ENCODE assay signal across 15 cellular contexts in the genomic region with DNA sequence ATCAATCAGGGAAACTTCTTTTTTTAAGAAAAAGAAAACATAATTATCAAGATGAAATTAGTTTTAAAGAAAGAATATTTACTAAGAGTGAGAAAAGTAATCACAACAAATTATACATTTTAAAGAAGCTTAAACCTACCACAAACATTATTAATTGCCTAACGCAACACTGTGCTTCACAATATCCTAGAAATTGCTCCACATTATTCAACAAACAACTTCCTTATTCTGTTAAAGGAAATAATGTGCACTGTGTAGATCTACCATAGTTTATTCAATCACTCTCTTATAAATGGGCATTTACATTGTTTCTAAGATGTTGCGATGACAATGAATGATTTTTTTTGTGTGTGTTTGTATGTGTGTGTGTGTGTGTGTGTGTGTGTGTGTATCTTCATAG.
A peak's percentile ranks its signal among the peaks of the same experiment; 100 is the strongest.
DNase-seq lines count a peak whose midpoint lies in the region; ATAC-seq and TF ChIP-seq lines count a peak whose summit lies in the region.
"Had no signal": no experiment of that assay in that cellular context is flagged by ENCODE, and none has a peak within 500 bp of the region (broad histone marks: within the 10 kb centered on the region; RNA-seq: fewer than 3 reads in every experiment).

No MANE protein-coding gene starts in this region.

- H3K36me3 ChIP-seq in GM23338 (ENCODE audit: insufficient read depth) = no peaks in the 10 kb centered on the region
- no peaks in the 10 kb centered on the region for H3K36me3 ChIP-seq in neutrophil
- H3K36me3 ChIP-seq: BLaER1 treated with 17β-estradiol and CSF1 and Interleukin-3, amounts not matched to agents 10 nM and 100 nM had no signal

- H3K36me3 Mint-ChIP-seq in GM23338 (ENCODE audit: low read depth) (no peaks in the 10 kb centered on the region), HFFc6 (ENCODE audit: low read depth) (peaks cover 3% of the 10 kb centered on the region; the same call in 1 of the 2 replicates)

- H3K4me1 Mint-ChIP-seq in GM23338 (no peaks in the 10 kb centered on the region), HFFc6 (ENCODE audit: low read depth) (no peaks in the 10 kb centered on the region)
- H3K4me1 Mint-ChIP-seq: B cell, H9 had no signal

- ATAC-seq in GM23338 (no peak), GM18907 (IDR thresholded peaks at IDR 0.05; ENCODE audit: unreplicated experiment) (no peak)

- H3K4me3 Mint-ChIP-seq in GM23338 (no peak overlapping the region), HFFc6 (no peak overlapping the region)
- H3K4me3 Mint-ChIP-seq: B cell; CD4-positive, alpha-beta T cell; H9 had no signal

- peaks cover 2% of the 10 kb centered on the region; the same call in 2 of the 3 replicates for H3K9me3 Mint-ChIP-seq in GM23338
- no peaks in the 10 kb centered on the region for H3K9me3 Mint-ChIP-seq in HFFc6
- H3K9me3 Mint-ChIP-seq: CD4-positive, alpha-beta T cell had no signal

- H3K4me2 ChIP-seq in GM23338 = no peak overlapping the region
- H3K4me2 ChIP-seq: BLaER1 treated with 17β-estradiol and CSF1 and Interleukin-3, amounts not matched to agents 10 nM and 100 nM had no signal

- DNase-seq in AML-193 (lab: John Stamatoyannopoulos, UW) (peak; percentile 86), GM23338 (ENCODE audit: low spot score) (no peak), NOMO-1 treated with DMSO at 0.1 percent for 48 hours (lab: John Stamatoyannopoulos, UW; ENCODE audit: unreplicated experiment) (peak; percentile 85), HFFc6 (no peak)
- DNase-seq in activated naive CD4-positive, alpha-beta T cell (lab: John Stamatoyannopoulos, UW) = no peak
- DNase-seq in activated T-cell treated with anti-CD3 and anti-CD28 coated beads, Interleukin-2, amount 50 U/mL, for 48 hours = no peak
- DNase-seq: 8988T; Caco-2; CD4-positive, alpha-beta T cell; H9 had no signal

- H3K27ac Mint-ChIP-seq in GM23338 (peak overlapping the region; percentile 69; the same call in 1 of the 2 replicates), HFFc6 (no peak overlapping the region)
- H3K27ac Mint-ChIP-seq: B cell; CD4-positive, alpha-beta T cell; H9 had no signal

- H3K4me3 ChIP-seq in GM23338 (no peak overlapping the region), neutrophil (ENCODE audit: low read depth in 1 of 2, low read length in 1 of 2) (peak overlapping the region in 1 of 2 experiments; percentile 4)
- H3K4me3 ChIP-seq: BLaER1 treated with 17β-estradiol and CSF1 and Interleukin-3, amounts not matched to agents 10 nM and 100 nM had no signal

- H3K27me3 ChIP-seq in GM23338 (ENCODE audit: insufficient read depth) (no peaks in the 10 kb centered on the region), neutrophil (no peaks in the 10 kb centered on the region)
- H3K27me3 ChIP-seq: BLaER1 treated with 17β-estradiol and CSF1 and Interleukin-3, amounts not matched to agents 10 nM and 100 nM had no signal

- no peak for TF ChIP-seq CTCF in GM23338 (conservative IDR thresholded peaks at IDR 0.05; ENCODE audit: low read depth in 2 of 2)
- no peak for TF ChIP-seq CTCF in neutrophil (IDR thresholded peaks at IDR 0.05)
- no peak for TF ChIP-seq CTCF in HFFc6 (IDR thresholded peaks at IDR 0.05)

- H3F3A ChIP-seq in GM23338 (replicated peaks; ENCODE audit: low read depth) = no peaks in the 10 kb centered on the region

- H3K9me3 ChIP-seq in neutrophil = no peaks in the 10 kb centered on the region
- H3K9me3 ChIP-seq: Caco-2 had no signal

- no peaks in the 10 kb centered on the region for H3K4me1 ChIP-seq in GM23338 (ENCODE audit: insufficient read depth)
- H3K4me1 ChIP-seq in neutrophil (ENCODE audit: control insufficient read depth in 1 of 2, insufficient read depth in 1 of 2, low read depth in 1 of 2, low read length in 1 of 2) = peaks cover 42 to 50% of the 10 kb centered on the region in 2 experiments
- H3K4me1 ChIP-seq: BLaER1 treated with 17β-estradiol and CSF1 and Interleukin-3, amounts not matched to agents 10 nM and 100 nM; Caco-2 had no signal

- no peaks in the 10 kb centered on the region for H4K20me1 ChIP-seq in GM23338 (replicated peaks; ENCODE audit: insufficient read depth)
- H4K20me1 ChIP-seq: BLaER1 treated with 17β-estradiol and CSF1 and Interleukin-3, amounts not matched to agents 10 nM and 100 nM had no signal

- H3K27me3 Mint-ChIP-seq in GM23338 (ENCODE audit: insufficient read depth, low read depth, poor library complexity) (no peaks in the 10 kb centered on the region), HFFc6 (ENCODE audit: insufficient read depth) (no peaks in the 10 kb centered on the region)
- H3K27me3 Mint-ChIP-seq: B cell; CD4-positive, alpha-beta T cell had no signal

- H3K27ac ChIP-seq in GM23338 (ENCODE audit: low read depth) (no peak overlapping the region), neutrophil (peak overlapping the region; percentile 79)
- H3K27ac ChIP-seq: BLaER1 treated with 17β-estradiol and CSF1 and Interleukin-3, amounts not matched to agents 10 nM and 100 nM; HL-60 had no signal

- no peak overlapping the region for H2AFZ ChIP-seq in GM23338

- H3K9me2 ChIP-seq in GM23338 (ENCODE audit: insufficient read depth) = no peaks in the 10 kb centered on the region

- H3K79me2 ChIP-seq in GM23338 (replicated peaks; ENCODE audit: insufficient read depth) = no peaks in the 10 kb centered on the region

TF ChIP-seq in GM23338, 12 proteins besides CTCF, POLR2A, EP300 and RAD21 (continues in another document):
- TF ChIP-seq, protein P1, sequence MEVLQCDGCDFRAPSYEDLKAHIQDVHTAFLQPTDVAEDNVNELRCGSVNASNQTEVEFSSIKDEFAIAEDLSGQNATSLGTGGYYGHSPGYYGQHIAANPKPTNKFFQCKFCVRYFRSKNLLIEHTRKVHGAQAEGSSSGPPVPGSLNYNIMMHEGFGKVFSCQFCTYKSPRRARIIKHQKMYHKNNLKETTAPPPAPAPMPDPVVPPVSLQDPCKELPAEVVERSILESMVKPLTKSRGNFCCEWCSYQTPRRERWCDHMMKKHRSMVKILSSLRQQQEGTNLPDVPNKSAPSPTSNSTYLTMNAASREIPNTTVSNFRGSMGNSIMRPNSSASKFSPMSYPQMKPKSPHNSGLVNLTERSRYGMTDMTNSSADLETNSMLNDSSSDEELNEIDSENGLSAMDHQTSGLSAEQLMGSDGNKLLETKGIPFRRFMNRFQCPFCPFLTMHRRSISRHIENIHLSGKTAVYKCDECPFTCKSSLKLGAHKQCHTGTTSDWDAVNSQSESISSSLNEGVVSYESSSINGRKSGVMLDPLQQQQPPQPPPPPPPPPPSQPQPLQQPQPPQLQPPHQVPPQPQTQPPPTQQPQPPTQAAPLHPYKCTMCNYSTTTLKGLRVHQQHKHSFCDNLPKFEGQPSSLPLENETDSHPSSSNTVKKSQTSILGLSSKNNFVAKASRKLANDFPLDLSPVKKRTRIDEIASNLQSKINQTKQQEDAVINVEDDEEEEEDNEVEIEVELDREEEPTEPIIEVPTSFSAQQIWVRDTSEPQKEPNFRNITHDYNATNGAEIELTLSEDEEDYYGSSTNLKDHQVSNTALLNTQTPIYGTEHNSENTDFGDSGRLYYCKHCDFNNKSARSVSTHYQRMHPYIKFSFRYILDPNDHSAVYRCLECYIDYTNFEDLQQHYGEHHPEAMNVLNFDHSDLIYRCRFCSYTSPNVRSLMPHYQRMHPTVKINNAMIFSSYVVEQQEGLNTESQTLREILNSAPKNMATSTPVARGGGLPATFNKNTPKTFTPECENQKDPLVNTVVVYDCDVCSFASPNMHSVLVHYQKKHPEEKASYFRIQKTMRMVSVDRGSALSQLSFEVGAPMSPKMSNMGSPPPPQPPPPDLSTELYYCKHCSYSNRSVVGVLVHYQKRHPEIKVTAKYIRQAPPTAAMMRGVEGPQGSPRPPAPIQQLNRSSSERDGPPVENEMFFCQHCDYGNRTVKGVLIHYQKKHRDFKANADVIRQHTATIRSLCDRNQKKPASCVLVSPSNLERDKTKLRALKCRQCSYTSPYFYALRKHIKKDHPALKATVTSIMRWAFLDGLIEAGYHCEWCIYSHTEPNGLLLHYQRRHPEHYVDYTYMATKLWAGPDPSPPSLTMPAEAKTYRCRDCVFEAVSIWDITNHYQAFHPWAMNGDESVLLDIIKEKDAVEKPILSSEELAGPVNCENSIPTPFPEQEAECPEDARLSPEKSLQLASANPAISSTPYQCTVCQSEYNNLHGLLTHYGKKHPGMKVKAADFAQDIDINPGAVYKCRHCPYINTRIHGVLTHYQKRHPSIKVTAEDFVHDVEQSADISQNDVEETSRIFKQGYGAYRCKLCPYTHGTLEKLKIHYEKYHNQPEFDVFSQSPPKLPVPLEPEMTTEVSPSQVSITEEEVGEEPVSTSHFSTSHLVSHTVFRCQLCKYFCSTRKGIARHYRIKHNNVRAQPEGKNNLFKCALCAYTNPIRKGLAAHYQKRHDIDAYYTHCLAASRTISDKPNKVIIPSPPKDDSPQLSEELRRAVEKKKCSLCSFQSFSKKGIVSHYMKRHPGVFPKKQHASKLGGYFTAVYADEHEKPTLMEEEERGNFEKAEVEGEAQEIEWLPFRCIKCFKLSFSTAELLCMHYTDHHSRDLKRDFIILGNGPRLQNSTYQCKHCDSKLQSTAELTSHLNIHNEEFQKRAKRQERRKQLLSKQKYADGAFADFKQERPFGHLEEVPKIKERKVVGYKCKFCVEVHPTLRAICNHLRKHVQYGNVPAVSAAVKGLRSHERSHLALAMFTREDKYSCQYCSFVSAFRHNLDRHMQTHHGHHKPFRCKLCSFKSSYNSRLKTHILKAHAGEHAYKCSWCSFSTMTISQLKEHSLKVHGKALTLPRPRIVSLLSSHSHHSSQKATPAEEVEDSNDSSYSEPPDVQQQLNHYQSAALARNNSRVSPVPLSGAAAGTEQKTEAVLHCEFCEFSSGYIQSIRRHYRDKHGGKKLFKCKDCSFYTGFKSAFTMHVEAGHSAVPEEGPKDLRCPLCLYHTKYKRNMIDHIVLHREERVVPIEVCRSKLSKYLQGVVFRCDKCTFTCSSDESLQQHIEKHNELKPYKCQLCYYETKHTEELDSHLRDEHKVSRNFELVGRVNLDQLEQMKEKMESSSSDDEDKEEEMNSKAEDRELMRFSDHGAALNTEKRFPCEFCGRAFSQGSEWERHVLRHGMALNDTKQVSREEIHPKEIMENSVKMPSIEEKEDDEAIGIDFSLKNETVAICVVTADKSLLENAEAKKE (CRISPR knock-in tag; IDR thresholded peaks at IDR 0.05) = no peak
- TF ChIP-seq JUNB (IDR thresholded peaks at IDR 0.05; ENCODE audit: unreplicated experiment) = no peak
- TF ChIP-seq ZNF114 (CRISPR knock-in tag; IDR thresholded peaks at IDR 0.05) = no peak
- TF ChIP-seq NANOG (IDR thresholded peaks at IDR 0.05; ENCODE audit: borderline replicate concordance) = no peak
- no peak for TF ChIP-seq POLR2AphosphoS5 (IDR thresholded peaks at IDR 0.05; ENCODE audit: low read depth)
- no peak for TF ChIP-seq ZNF331 (CRISPR knock-in tag; IDR thresholded peaks at IDR 0.05; ENCODE audit: low read depth)
- TF ChIP-seq EZH2 (IDR thresholded peaks at IDR 0.05; ENCODE audit: low read depth, unreplicated experiment) = no peak

Comparison
In these comparisons a context has a peak if more than half of its experiments do, and no peak if none do; other contexts are left out.
1. DNase-seq: peak in AML-193 (2 of 2) and NOMO-1 treated with DMSO at 0.1 percent for 48 hours (single experiment); none in GM23338 (single experiment), activated naive CD4-positive, alpha-beta T cell (0 of 4), HFFc6 (single experiment) and activated T-cell treated with anti-CD3 and anti-CD28 coated beads, Interleukin-2, amount 50 U/mL, for 48 hours (0 of 2).